ENCODE assay signal across 15 cellular contexts in genomic region chr7:80139179-80139578, GRCh38. TPM values are rescaled to one million over a fixed set of nuclear protein-coding genes. Genes with fewer than 3 reads are reported as not detected.
DNase-seq lines count a peak whose midpoint lies in the region; ATAC-seq and TF ChIP-seq lines count a peak whose summit lies in the region.
"Had no signal": no experiment of that assay in that cellular context is flagged by ENCODE, and none has a peak within 500 bp of the region (broad histone marks: within the 10 kb centered on the region; RNA-seq: fewer than 3 reads in every experiment).

No MANE protein-coding gene starts in this region.

- 43% methylated on average over 1 of the region's 1 CpG for WGBS in smooth muscle cell (ENCODE audit: low lambda C conversion rate)

- ATAC-seq in foreskin keratinocyte (no peak), HG03469 (IDR thresholded peaks at IDR 0.05; ENCODE audit: unreplicated experiment) (no peak)
- ATAC-seq: activated CD8-positive, alpha-beta T cell treated with anti-CD3 and anti-CD28 coated beads, Interleukin-2, amount 10 ng/mL, durations not matched to agents 7 days and 5 days; mucosa of descending colon had no signal

- DNase-seq in DMS79 treated with DMSO at 0.1 percent for 48 hours (lab: John Stamatoyannopoulos, UW) (peak; percentile 20), DMS79 (lab: John Stamatoyannopoulos, UW) (no peak), foreskin keratinocyte (no peak), smooth muscle cell (lab: John Stamatoyannopoulos, UW; ENCODE audit: unreplicated experiment) (no peak), pons (ENCODE audit: low spot score) (no peak)
- DNase-seq in activated naive CD4-positive, alpha-beta T cell treated with anti-CD3 and anti-CD28 coated beads, Interleukin-2, amount 10 ng/mL, durations not matched to agents 7 days and 5 days, result no peak
- DNase-seq: activated CD8-positive, alpha-beta T cell treated with anti-CD3 and anti-CD28 coated beads, Interleukin-2, amount 10 ng/mL, durations not matched to agents 7 days and 5 days; CD4-positive, alpha-beta memory T cell; effector CD8-positive, alpha-beta T cell; GDM1; mucosa of descending colon; NCI-H187; posterior cingulate gyrus had no signal

- peaks cover 4% of the 10 kb centered on the region for H3K27me3 Mint-ChIP-seq in brain
- peaks cover 41% of the 10 kb centered on the region for H3K27me3 Mint-ChIP-seq in activated naive CD4-positive, alpha-beta T cell treated with anti-CD3 and anti-CD28 coated beads, Interleukin-2, amount 10 ng/mL, durations not matched to agents 7 days and 5 days

- CTCF ChIA-PET in activated naive CD4-positive, alpha-beta T cell treated with anti-CD3 and anti-CD28 coated beads, Interleukin-2, amount 10 ng/mL, durations not matched to agents 7 days and 5 days (lab: Charles Lee), result no interaction called here

- H3K9ac ChIP-seq in smooth muscle cell (ENCODE audit: low read depth), result peak overlapping the region; percentile 8

- TF ChIP-seq CTCF in brain (conservative IDR thresholded peaks at IDR 0.05), result no peak
- TF ChIP-seq CTCF in foreskin keratinocyte (conservative IDR thresholded peaks at IDR 0.05), result no peak
- TF ChIP-seq CTCF in smooth muscle cell (IDR thresholded peaks at IDR 0.05; ENCODE audit: borderline replicate concordance, insufficient read depth, poor library complexity, severe bottlenecking), result no peak

- H3K4me3 Mint-ChIP-seq in brain, result peak overlapping the region; percentile 64 to 82 (median 76)
- no peak overlapping the region for H3K4me3 Mint-ChIP-seq in activated naive CD4-positive, alpha-beta T cell treated with anti-CD3 and anti-CD28 coated beads, Interleukin-2, amount 10 ng/mL, durations not matched to agents 7 days and 5 days
- H3K4me3 Mint-ChIP-seq: activated CD8-positive, alpha-beta T cell treated with anti-CD3 and anti-CD28 coated beads, Interleukin-2, amount 10 ng/mL, durations not matched to agents 7 days and 5 days; CD4-positive, alpha-beta memory T cell had no signal

- no peaks in the 10 kb centered on the region for H3F3A ChIP-seq in smooth muscle cell (ENCODE audit: low read depth)

- H3K27ac ChIP-seq in foreskin keratinocyte (peak overlapping the region; percentile 15), smooth muscle cell (ENCODE audit: low read depth) (peak overlapping the region; percentile 1)

- H3K9me3 Mint-ChIP-seq in brain, result peaks cover 0 to 7% (median 5%) of the 10 kb centered on the region in 5 experiments
- H3K9me3 Mint-ChIP-seq in activated naive CD4-positive, alpha-beta T cell treated with anti-CD3 and anti-CD28 coated beads, Interleukin-2, amount 10 ng/mL, durations not matched to agents 7 days and 5 days, result no peaks in the 10 kb centered on the region

- H3K9me3 ChIP-seq in smooth muscle cell (replicated peaks; ENCODE audit: low read depth), result no peaks in the 10 kb centered on the region
- H3K9me3 ChIP-seq: mucosa of descending colon had no signal

- H3K27me3 ChIP-seq in foreskin keratinocyte, result no peaks in the 10 kb centered on the region
- no peaks in the 10 kb centered on the region for H3K27me3 ChIP-seq in smooth muscle cell (ENCODE audit: low read depth)

- H3K27ac Mint-ChIP-seq in brain, result peak overlapping the region in 4 of 5 experiments; percentile 5 to 87 (median 33)
- H3K27ac Mint-ChIP-seq in activated naive CD4-positive, alpha-beta T cell treated with anti-CD3 and anti-CD28 coated beads, Interleukin-2, amount 10 ng/mL, durations not matched to agents 7 days and 5 days, result no peak overlapping the region
- H3K27ac Mint-ChIP-seq: activated CD8-positive, alpha-beta T cell treated with anti-CD3 and anti-CD28 coated beads, Interleukin-2, amount 10 ng/mL, durations not matched to agents 7 days and 5 days; CD4-positive, alpha-beta memory T cell had no signal

- peaks cover 81% of the 10 kb centered on the region for H4K20me1 ChIP-seq in smooth muscle cell (ENCODE audit: low read depth)

- peaks cover 9% of the 10 kb centered on the region for H3K36me3 Mint-ChIP-seq in brain
- H3K36me3 Mint-ChIP-seq in activated naive CD4-positive, alpha-beta T cell treated with anti-CD3 and anti-CD28 coated beads, Interleukin-2, amount 10 ng/mL, durations not matched to agents 7 days and 5 days, result no peaks in the 10 kb centered on the region
- H3K36me3 Mint-ChIP-seq: CD4-positive, alpha-beta memory T cell had no signal

- peaks cover 66% of the 10 kb centered on the region for H3K4me1 Mint-ChIP-seq in brain
- H3K4me1 Mint-ChIP-seq in activated naive CD4-positive, alpha-beta T cell treated with anti-CD3 and anti-CD28 coated beads, Interleukin-2, amount 10 ng/mL, durations not matched to agents 7 days and 5 days, result peaks cover 15% of the 10 kb centered on the region

- no peaks in the 10 kb centered on the region for H3K36me3 ChIP-seq in smooth muscle cell (ENCODE audit: low read depth)

- peak overlapping the region; percentile 89 for H3K4me2 ChIP-seq in smooth muscle cell

- H3K4me1 ChIP-seq in foreskin keratinocyte (peaks cover 43% of the 10 kb centered on the region), smooth muscle cell (ENCODE audit: low read depth) (peaks cover 31% of the 10 kb centered on the region)

- peak overlapping the region; percentile 98 for H3K4me3 ChIP-seq in smooth muscle cell
- H3K4me3 ChIP-seq: mucosa of descending colon had no signal

- peaks cover 92% of the 10 kb centered on the region for H3K79me2 ChIP-seq in smooth muscle cell (ENCODE audit: low read depth)

- no peak overlapping the region for H2AFZ ChIP-seq in smooth muscle cell (ENCODE audit: low read depth)

RNA-seq across cellular contexts. Expression of gene GNAI1, which starts 4.5 kb away (rescaled TPM):
- 37.4 TPM for polyA plus RNA-seq in brain (ENCODE audit: insufficient read depth, low read depth, low replicate concordance)
- total RNA-seq in foreskin keratinocyte, result 48.4 and 53.9 TPM in 2 replicates
- 26.3 and 28.9 TPM in 2 replicates for polyA plus RNA-seq in foreskin keratinocyte
- 204 and 226 TPM in 2 replicates for total RNA-seq in smooth muscle cell
- polyA plus RNA-seq in smooth muscle cell, result 183 and 223 TPM in 2 replicates
- total RNA-seq: activated CD8-positive, alpha-beta T cell treated with anti-CD3 and anti-CD28 coated beads, Interleukin-2, amount 10 ng/mL, durations not matched to agents 7 days and 5 days had no signal
